Comparison of ENCODE assay signal across 14 cellular contexts in genomic region chr11:130213979-130214281, GRCh38. TPM values are rescaled to one million over a fixed set of nuclear protein-coding genes. Genes with fewer than 3 reads are reported as not detected.
"Had no signal": no experiment of that assay in that cellular context is flagged by ENCODE, and none has a peak within 500 bp of the region (broad histone marks: within the 10 kb centered on the region; RNA-seq: fewer than 3 reads in every experiment).

No MANE protein-coding gene starts in this region.

- H3K27me3 Mint-ChIP-seq: stimulated activated memory B cell treated with anti-CD40 and anti-IgM and Interleukin-4, amounts not matched to agents 10 μg/mL and 1 μg/mL and 100 μg/mL, for 72 hours had no signal

- H3K27me3 ChIP-seq: cardiac muscle cell, esophagus squamous epithelium, left lung, right atrium auricular region had no signal

- H3K4me3 Mint-ChIP-seq: neural crest cell; stimulated activated memory B cell treated with anti-CD40 and anti-IgM and Interleukin-4, amounts not matched to agents 10 μg/mL and 1 μg/mL and 100 μg/mL, for 72 hours had no signal

- DNase-seq: activated CD4-positive, alpha-beta T cell treated with anti-CD3 and anti-CD28 coated beads, Interleukin-2, amount 50 U/mL, for 4 hours; activated naive CD4-positive, alpha-beta T cell treated with Interleukin-2 at 50 U/mL for 16 hours; esophagus squamous epithelium; foreskin fibroblast; mesenchymal stem cell; T-helper 2 cell had no signal

- H3K27ac ChIP-seq: cardiac muscle cell, esophagus squamous epithelium, heart left ventricle, left lung, right atrium auricular region, tibial nerve had no signal

- H3K36me3 ChIP-seq: cardiac muscle cell, heart left ventricle, right atrium auricular region, tibial nerve had no signal

- H3K9me3 ChIP-seq: esophagus squamous epithelium, heart left ventricle, left lung, right atrium auricular region, tibial nerve had no signal

- H3K27ac Mint-ChIP-seq: stimulated activated memory B cell treated with anti-CD40 and anti-IgM and Interleukin-4, amounts not matched to agents 10 μg/mL and 1 μg/mL and 100 μg/mL, for 72 hours had no signal

- H3K4me3 ChIP-seq: cardiac muscle cell, left lung, right atrium auricular region, tibial nerve had no signal

- H3K9me3 Mint-ChIP-seq: neural crest cell; stimulated activated memory B cell treated with anti-CD40 and anti-IgM and Interleukin-4, amounts not matched to agents 10 μg/mL and 1 μg/mL and 100 μg/mL, for 72 hours had no signal

RNA-seq across cellular contexts. Expression of gene ST14, which starts 54.3 kb away (rescaled TPM):
- total RNA-seq: myocyte had no signal
